Comparison of ENCODE assay signal across 8 cellular contexts in the genomic region with DNA sequence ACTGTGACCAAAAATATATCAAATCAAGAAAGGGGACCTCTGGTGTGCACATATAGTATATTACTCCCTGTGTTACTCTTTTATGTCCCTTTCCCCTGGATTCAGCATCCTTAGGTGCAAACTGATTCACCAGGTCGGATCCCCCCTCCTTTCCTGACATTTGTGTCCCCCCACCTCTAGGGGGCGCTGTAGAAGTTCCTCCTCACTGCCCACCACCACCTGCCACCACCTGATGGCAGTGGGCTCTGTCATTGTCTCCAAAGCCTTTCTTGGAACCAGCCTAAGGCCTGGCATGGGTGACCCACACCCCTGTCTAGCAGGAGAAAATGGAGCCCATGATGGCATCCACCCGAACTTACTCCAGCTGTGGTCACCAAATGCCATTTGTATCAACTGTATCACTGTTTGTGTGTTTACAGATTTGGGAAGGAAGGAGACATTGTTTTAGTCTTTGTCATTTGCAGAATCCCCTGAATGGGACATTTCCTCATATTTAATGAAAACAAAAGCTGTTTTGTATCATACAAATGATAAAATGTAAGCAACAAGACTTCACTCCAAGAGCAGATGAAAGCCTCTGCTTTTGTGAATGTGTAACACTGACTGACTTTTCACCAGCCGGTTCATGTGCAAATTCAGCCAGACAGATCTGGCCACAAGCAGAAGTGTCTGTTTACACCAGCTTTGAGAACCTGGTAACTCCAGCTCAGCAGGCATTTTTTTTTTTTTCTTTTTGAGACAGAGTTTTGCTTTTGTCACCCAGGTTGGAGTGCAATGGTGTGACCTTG.
DNase-seq lines count a peak whose midpoint lies in the region; ATAC-seq, FAIRE-seq and TF ChIP-seq lines count a peak whose summit lies in the region.

No MANE protein-coding gene starts in this region.

- DNase-seq in NCI-H774 (lab: John Stamatoyannopoulos, UW) (peak; percentile 23), astrocyte (ENCODE audit: low read depth) (no peak), left lobe of liver (ENCODE audit: low spot score) (no peak), NCI-H187 (lab: John Stamatoyannopoulos, UW) (no peak), NCI-H345 (lab: John Stamatoyannopoulos, UW) (no peak)

- ATAC-seq in left lobe of liver (peak; percentile 35), HG03135 (IDR thresholded peaks at IDR 0.05; ENCODE audit: unreplicated experiment) (no peak), GM18511 (IDR thresholded peaks at IDR 0.05; ENCODE audit: unreplicated experiment) (no peak)

- H3K36me3 ChIP-seq in astrocyte (ENCODE audit: insufficient read depth, low read length) = no peaks in the 10 kb centered on the region

- H3K9ac ChIP-seq in astrocyte (ENCODE audit: low read length) = no peak overlapping the region

- H3K4me2 ChIP-seq in astrocyte (ENCODE audit: low read length) = no peak overlapping the region

- H3K79me2 ChIP-seq in astrocyte (ENCODE audit: insufficient read depth, low read length) = no peaks in the 10 kb centered on the region

- no peak overlapping the region for H3K4me3 ChIP-seq in astrocyte (ENCODE audit: insufficient read depth, low read depth, low read length)

- no peaks in the 10 kb centered on the region for H3K27me3 Mint-ChIP-seq in astrocyte (ENCODE audit: low read depth, unreplicated experiment)

- no peak for FAIRE-seq in astrocyte (lab: Jason Lieb, UNC)

- no peaks in the 10 kb centered on the region for H3K4me1 Mint-ChIP-seq in astrocyte (ENCODE audit: low read depth, unreplicated experiment)

- H3K27ac Mint-ChIP-seq in astrocyte (ENCODE audit: unreplicated experiment) = no peak overlapping the region

- TF ChIP-seq CTCF in GM12872 (IDR thresholded peaks at IDR 0.05; ENCODE audit: insufficient read depth, low read depth, low read length) (peak; percentile 82), astrocyte (IDR thresholded peaks at IDR 0.05; ENCODE audit: insufficient read depth, low read depth, low read length) (peak; percentile 28)

- no peaks in the 10 kb centered on the region for H4K20me1 ChIP-seq in astrocyte (ENCODE audit: insufficient read depth, low read length)

- no peaks in the 10 kb centered on the region for H3K9me3 Mint-ChIP-seq in astrocyte (ENCODE audit: unreplicated experiment)

- H3K9me3 ChIP-seq in astrocyte (ENCODE audit: insufficient read depth, low read depth, low read length) = no peaks in the 10 kb centered on the region

- no peak overlapping the region for H3K4me3 Mint-ChIP-seq in astrocyte (ENCODE audit: unreplicated experiment)

- H3K27ac ChIP-seq in astrocyte (ENCODE audit: low read depth, low read length) = no peak overlapping the region

- peaks cover 2% of the 10 kb centered on the region for H3K36me3 Mint-ChIP-seq in astrocyte (ENCODE audit: low read depth, unreplicated experiment)

- H3K4me1 ChIP-seq in astrocyte (ENCODE audit: insufficient read depth, low read length) = no peaks in the 10 kb centered on the region

- no peak overlapping the region for H2AFZ ChIP-seq in astrocyte (ENCODE audit: low read depth, low read length)

- no peaks in the 10 kb centered on the region for H3K27me3 ChIP-seq in astrocyte (ENCODE audit: insufficient read depth, low read length)
